14 cellular contexts compared by ENCODE assay signal in the genomic region with DNA sequence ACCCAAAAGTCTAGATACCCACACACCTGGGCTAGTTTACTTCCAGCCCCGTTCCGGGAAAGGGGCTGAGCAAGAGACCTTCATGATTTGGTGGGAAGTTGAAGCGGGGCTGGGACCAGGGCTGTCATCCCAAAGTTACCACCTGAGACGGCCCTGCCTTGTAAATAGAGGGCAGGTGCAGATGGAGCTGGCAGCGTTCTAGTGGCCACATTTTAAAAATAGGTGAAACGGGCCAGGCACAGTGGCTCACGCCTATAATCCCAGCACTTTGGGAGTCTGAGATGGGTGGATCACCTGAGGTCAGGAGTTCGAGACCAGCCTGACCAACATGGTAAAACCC.
"Had no signal": no experiment of that assay in that cellular context is flagged by ENCODE, and none has a peak within 500 bp of the region (broad histone marks: within the 10 kb centered on the region; RNA-seq: fewer than 3 reads in every experiment).

No MANE protein-coding gene starts in this region.

- H3K4me3 Mint-ChIP-seq: dendritic cell treated with granulocyte-macrophage colony-stimulating factor and Interleukin-4, amounts not matched to agents 40 ng/mL and 50 ng/mL, for 4 days; effector memory CD8-positive, alpha-beta T cell; naive thymus-derived CD8-positive, alpha-beta T cell had no signal

- H3K27me3 ChIP-seq: esophagus squamous epithelium, neutrophil, testis, transverse colon had no signal

- H3K9me3 ChIP-seq: esophagus squamous epithelium, neutrophil, testis, transverse colon had no signal

- H3K27ac Mint-ChIP-seq: dendritic cell treated with granulocyte-macrophage colony-stimulating factor and Interleukin-4, amounts not matched to agents 40 ng/mL and 50 ng/mL, for 4 days; effector memory CD8-positive, alpha-beta T cell; naive thymus-derived CD8-positive, alpha-beta T cell had no signal

- H3K9me3 Mint-ChIP-seq: dendritic cell treated with granulocyte-macrophage colony-stimulating factor and Interleukin-4, amounts not matched to agents 40 ng/mL and 50 ng/mL, for 4 days; effector memory CD8-positive, alpha-beta T cell; naive thymus-derived CD8-positive, alpha-beta T cell had no signal

- H3K27ac ChIP-seq: esophagus squamous epithelium, neutrophil, testis, transverse colon had no signal

- H3K27me3 Mint-ChIP-seq: dendritic cell treated with granulocyte-macrophage colony-stimulating factor and Interleukin-4, amounts not matched to agents 40 ng/mL and 50 ng/mL, for 4 days; naive thymus-derived CD8-positive, alpha-beta T cell had no signal

- H3K36me3 Mint-ChIP-seq: naive thymus-derived CD8-positive, alpha-beta T cell had no signal

- ATAC-seq: effector memory CD8-positive, alpha-beta T cell; left colon; left ventricle myocardium superior; naive thymus-derived CD8-positive, alpha-beta T cell; sciatic nerve had no signal

- DNase-seq: effector memory CD8-positive, alpha-beta T cell; esophagus squamous epithelium; foreskin fibroblast; left colon; left ventricle myocardium superior; naive thymus-derived CD8-positive, alpha-beta T cell; stimulated activated CD4-positive, alpha-beta T cell treated with anti-CD3 and anti-CD28 coated beads, Interleukin-2, amount 100 ng/mL, for 24 hours; stimulated activated CD4-positive, alpha-beta T cell treated with anti-CD3 and anti-CD28 coated beads, Interleukin-4, amount 100 ng/mL, for 4 hours; stimulated activated naive CD8-positive, alpha-beta T cell treated with anti-CD3 and anti-CD28 coated beads, Interleukin-15, Interleukin-2, amounts not matched to agents 100 U/mL and 50 U/mL, for 24 hours; testis; transverse colon had no signal

- H3K36me3 ChIP-seq: esophagus squamous epithelium, neutrophil, transverse colon had no signal

- H3K4me3 ChIP-seq: esophagus squamous epithelium, testis, transverse colon had no signal
